ENCODE assay signal across 15 cellular contexts in genomic region chr12:7101694-7102131, GRCh38. TPM values are rescaled to one million over a fixed set of nuclear protein-coding genes. Genes with fewer than 3 reads are reported as not detected.
A peak's percentile ranks its signal among the peaks of the same experiment; 100 is the strongest.
DNase-seq lines count a peak whose midpoint lies in the region; ATAC-seq and TF ChIP-seq lines count a peak whose summit lies in the region.
"Had no signal": no experiment of that assay in that cellular context is flagged by ENCODE, and none has a peak within 500 bp of the region (broad histone marks: within the 10 kb centered on the region; RNA-seq: fewer than 3 reads in every experiment).

No MANE protein-coding gene starts in this region.

- TF ChIP-seq CTCF in adrenal gland (IDR thresholded peaks at IDR 0.05) (no peak), omental fat pad (IDR thresholded peaks at IDR 0.05) (no peak)

- peak overlapping the region in 3 of 5 donors; percentile 10 to 78 (median 46) for H3K27ac ChIP-seq in adrenal gland
- H3K27ac ChIP-seq: 22Rv1, VCaP had no signal

- intact Hi-C loops in adrenal gland (cut with DNase I) = no loop called here

- peaks cover 0 to 38% of the 10 kb centered on the region in 2 donors for H3K36me3 ChIP-seq in adrenal gland (replicated peaks in 1 of 2)

- peak; percentile 24 for ATAC-seq in omental fat pad (ENCODE audit: low FRiP score)
- ATAC-seq: activated CD8-positive, alpha-beta memory T cell treated with anti-CD3 and anti-CD28 coated beads, Interleukin-2, amount 10 ng/mL, durations not matched to agents 7 days and 5 days; CD8-positive, alpha-beta T cell had no signal

- 53 to 82% (median 62%) methylated on average over 9 to 10 of the region's 10 CpGs for WGBS in adrenal gland, 4 donors

- no peak for TF ChIP-seq POLR2A in adrenal gland (IDR thresholded peaks at IDR 0.05)

- H3K9me3 ChIP-seq in adrenal gland (replicated peaks in 1 of 3) = no peaks in the 10 kb centered on the region

- no peaks in the 10 kb centered on the region for H3K27me3 ChIP-seq in adrenal gland
- H3K27me3 ChIP-seq: spleen had no signal

- H3K4me1 ChIP-seq in adrenal gland (replicated peaks in 1 of 2) = peaks cover 11 to 31% of the 10 kb centered on the region in 2 donors

- DNase-seq in NCI-H2081 (lab: John Stamatoyannopoulos, UW) = peak; percentile 14 to 71
- no peak for DNase-seq in NCI-H2081 treated with DMSO at 0.1 percent for 48 hours (lab: John Stamatoyannopoulos, UW)
- DNase-seq in adrenal gland = peak in 1 of 7 donors; percentile 51
- DNase-seq in omental fat pad (ENCODE audit: low spot score) = no peak
- DNase-seq in NCI-H446 (lab: John Stamatoyannopoulos, UW) = no peak
- no peak for DNase-seq in cerebellum (ENCODE audit: low spot score)
- DNase-seq: activated CD8-positive, alpha-beta memory T cell treated with anti-CD3 and anti-CD28 coated beads, Interleukin-2, amount 10 ng/mL, durations not matched to agents 7 days and 5 days; amniotic stem cell; CD8-positive, alpha-beta T cell; nucleus accumbens; SK-N-SH; spleen had no signal

- H3K4me3 ChIP-seq in adrenal gland = no peak overlapping the region
- H3K4me3 ChIP-seq: spleen had no signal

RNA-seq across cellular contexts. Expression of gene C1RL, which starts 7.3 kb away (rescaled TPM):
- total RNA-seq in adrenal gland (100 to 1,000 TPM; 118 to 407 (median 159) TPM), omental fat pad (100 to 1,000 TPM in 2 of 4 donors, 10 to 100 TPM in 2; 85.9 to 126 (median 107) TPM), cerebellum (7.1 TPM)
- polyA plus RNA-seq in adrenal gland = 100 to 1,000 TPM; 120 to 186 (median 156) TPM

RNA-seq across cellular contexts. Expression of gene C1R, which starts 9.5 kb away (rescaled TPM):
- total RNA-seq in adrenal gland = 1,000 to 10,000 TPM in 1 of 8 donors, 100 to 1,000 TPM in 7; 206 to 1,160 (median 464) TPM
- polyA plus RNA-seq in adrenal gland = 100 to 1,000 TPM; 256 to 425 (median 307) TPM
- total RNA-seq in omental fat pad = 1,000 to 10,000 TPM in 1 of 4 donors, 100 to 1,000 TPM in 3; 571 to 1,080 (median 751) TPM
- total RNA-seq in cerebellum = 4.6 TPM

RNA-seq across cellular contexts. Expression of gene RBP5, which starts 27.0 kb away (rescaled TPM):
- total RNA-seq in adrenal gland (10 to 100 TPM in 3 of 8 donors, 1 to 10 TPM in 5; 2.0 to 17.0 (median 9.1) TPM), omental fat pad (1 to 10 TPM; 1.0 to 3.0 (median 1.9) TPM), cerebellum (0.27 TPM)
- 10 to 100 TPM in 2 of 3 donors, 1 to 10 TPM in 1; 8.7 to 17.8 (median 15.0) TPM for polyA plus RNA-seq in adrenal gland
- total RNA-seq: CD8-positive, alpha-beta T cell; G401 had no signal

RNA-seq across cellular contexts. Expression of gene CLSTN3, which starts 28.5 kb away (rescaled TPM):
- total RNA-seq in adrenal gland (100 to 1,000 TPM in 1 of 8 donors, 10 to 100 TPM in 7; 33.3 to 175 (median 44.9) TPM), omental fat pad (10 to 100 TPM; 25.9 to 57.5 (median 44.8) TPM), cerebellum (57.6 TPM)
- polyA plus RNA-seq in adrenal gland = 10 to 100 TPM; 41.5 to 84.8 (median 41.8) TPM

RNA-seq across cellular contexts. Expression of gene C1S, which starts 41.2 kb away (rescaled TPM):
- total RNA-seq in adrenal gland (100 to 1,000 TPM; 180 to 582 (median 300) TPM), omental fat pad (100 to 1,000 TPM; 490 to 872 (median 705) TPM), cerebellum (14.7 TPM)
- polyA plus RNA-seq in adrenal gland = 100 to 1,000 TPM; 171 to 234 (median 229) TPM

Comparison
In these comparisons a context has a peak if more than half of its experiments do, and no peak if none do; other contexts are left out.
1. DNase-seq: peak in NCI-H2081 (2 of 2); none in NCI-H2081 treated with DMSO at 0.1 percent for 48 hours (single experiment), omental fat pad (single experiment), NCI-H446 (0 of 2) and cerebellum (single experiment).
2. RNA of gene C1RL, which starts 7.3 kb away (total RNA-seq): 118 to 407 TPM in adrenal gland and 85.9 to 126 TPM in omental fat pad; 7.1 TPM in cerebellum (single experiment); every median in the first group is over 10 times any median in the second.
3. RNA of gene C1R, which starts 9.5 kb away (total RNA-seq): 571 to 1,080 TPM in omental fat pad and 206 to 1,160 TPM in adrenal gland; 4.6 TPM in cerebellum (single experiment); every median in the first group is over 10 times any median in the second.